ENCODE assay signal across 28 cellular contexts in genomic region chr1:51829058-51829457, GRCh38.
DNase-seq lines count a peak whose midpoint lies in the region; ATAC-seq and TF ChIP-seq lines count a peak whose summit lies in the region.
"Had no signal": no experiment of that assay in that cellular context is flagged by ENCODE, and none has a peak within 500 bp of the region (broad histone marks: within the 10 kb centered on the region; RNA-seq: fewer than 3 reads in every experiment).

No MANE protein-coding gene starts in this region.

- TF ChIP-seq CTCF in HFF-Myc (IDR thresholded peaks at IDR 0.05; ENCODE audit: low read depth, low read length, missing control alignments): no peak
- no peak for TF ChIP-seq CTCF in RWPE2 (IDR thresholded peaks at IDR 0.05; ENCODE audit: poor library complexity, severe bottlenecking)

- H3K27me3 ChIP-seq in RWPE2 (ENCODE audit: insufficient read depth, poor library complexity, severe bottlenecking): no peaks in the 10 kb centered on the region
- H3K27me3 ChIP-seq: BLaER1 treated with 17β-estradiol and CSF1 and Interleukin-3, amounts not matched to agents 10 nM and 100 nM; right lobe of liver; transverse colon had no signal

- peaks cover 91% of the 10 kb centered on the region for H3K36me3 ChIP-seq in RWPE2 (ENCODE audit: low read depth)

- H3K4me3 ChIP-seq in HFF-Myc (replicated peaks; ENCODE audit: low read depth, low read length): no peak overlapping the region
- no peak overlapping the region for H3K4me3 ChIP-seq in RWPE2 (ENCODE audit: severe bottlenecking)
- H3K4me3 ChIP-seq: BLaER1 treated with 17β-estradiol and CSF1 and Interleukin-3, amounts not matched to agents 10 nM and 100 nM; GM12878; right lobe of liver; transverse colon had no signal

- DNase-seq in COLO668 (lab: John Stamatoyannopoulos, UW; ENCODE audit: unreplicated experiment) (peak; percentile 27), HFF-Myc (ENCODE audit: extremely low read depth, low read depth) (peak; percentile 6), RWPE2 (ENCODE audit: low spot score) (no peak), kidney tubule cell (ENCODE audit: low spot score) (peak; percentile 5), NCI-H2227 (lab: John Stamatoyannopoulos, UW; ENCODE audit: unreplicated experiment) (no peak), NCI-H2107 (lab: John Stamatoyannopoulos, UW) (no peak)
- DNase-seq in activated CD4-positive, alpha-beta T cell treated with anti-CD3 and anti-CD28 coated beads, Interleukin-2, amount 50 U/mL, for 48 hours: no peak
- DNase-seq: activated CD4-positive, alpha-beta T cell treated with anti-CD3 and anti-CD28 coated beads for 48 hours; activated gamma-delta T cell treated with Interleukin-2 at 50 U/mL for 16 hours; activated naive CD8-positive, alpha-beta T cell treated with anti-CD3 and anti-CD28 coated beads, Interleukin-2, amount 50 U/mL, for 24 hours; activated T-cell treated with anti-CD3 and anti-CD28 coated beads, Interleukin-2, amount 50 U/mL, for 4 hours; Caco-2; head of caudate nucleus; IMR-90; left colon; NCI-H1417 treated with DMSO at 0.1 percent for 48 hours; NCI-H524 treated with DMSO at 0.1 percent for 48 hours; posterior cingulate gyrus; right lobe of liver; SHP77 treated with DMSO at 0.1 percent for 48 hours; stimulated activated CD4-positive, alpha-beta T cell treated with anti-CD3 and anti-CD28 coated beads, Interleukin-12 subunit alpha, Interleukin-12 subunit beta, amount 100 ng/mL, for 4 hours; stimulated activated CD4-positive, alpha-beta T cell treated with anti-CD3 and anti-CD28 coated beads, Interleukin-4, amount 100 ng/mL, for 1 hour; T-helper 9 cell; transverse colon; WERI-Rb-1 had no signal

- H3K4me1 ChIP-seq in RWPE2 (ENCODE audit: insufficient read depth, poor library complexity, severe bottlenecking): peaks cover 7% of the 10 kb centered on the region
- H3K4me1 ChIP-seq: BLaER1 treated with 17β-estradiol and CSF1 and Interleukin-3, amounts not matched to agents 10 nM and 100 nM; Caco-2; right lobe of liver; transverse colon had no signal

- peak overlapping the region; percentile 12 for H3K27ac ChIP-seq in RWPE2 (ENCODE audit: poor library complexity, severe bottlenecking)
- H3K27ac ChIP-seq: BLaER1 treated with 17β-estradiol and CSF1 and Interleukin-3, amounts not matched to agents 10 nM and 100 nM; right lobe of liver; transverse colon; WERI-Rb-1 had no signal

- ATAC-seq in RWPE2 (ENCODE audit: low read depth): peak; percentile 81
- ATAC-seq in HG03280 (IDR thresholded peaks at IDR 0.05; ENCODE audit: unreplicated experiment): no peak
- ATAC-seq: activated naive CD8-positive, alpha-beta T cell treated with anti-CD3 and anti-CD28 coated beads, Interleukin-2, amount 50 U/mL, for 24 hours; activated T-cell treated with anti-CD3 and anti-CD28 coated beads, Interleukin-2, amount 50 U/mL, for 4 hours; GM12878; left colon; right lobe of liver had no signal

- H3K9me3 ChIP-seq in RWPE2 (ENCODE audit: severe bottlenecking): no peaks in the 10 kb centered on the region
- H3K9me3 ChIP-seq: Caco-2, right lobe of liver, transverse colon had no signal

Comparison
In these comparisons a context has a peak if more than half of its experiments do, and no peak if none do; other contexts are left out.
1. DNase-seq: peak in COLO668 (single experiment), HFF-Myc (single experiment) and kidney tubule cell (single experiment); none in RWPE2 (single experiment), activated CD4-positive, alpha-beta T cell treated with anti-CD3 and anti-CD28 coated beads, Interleukin-2, amount 50 U/mL, for 48 hours (0 of 2), NCI-H2227 (single experiment) and NCI-H2107 (single experiment).